27 cellular contexts compared by ENCODE assay signal in the genomic region with DNA sequence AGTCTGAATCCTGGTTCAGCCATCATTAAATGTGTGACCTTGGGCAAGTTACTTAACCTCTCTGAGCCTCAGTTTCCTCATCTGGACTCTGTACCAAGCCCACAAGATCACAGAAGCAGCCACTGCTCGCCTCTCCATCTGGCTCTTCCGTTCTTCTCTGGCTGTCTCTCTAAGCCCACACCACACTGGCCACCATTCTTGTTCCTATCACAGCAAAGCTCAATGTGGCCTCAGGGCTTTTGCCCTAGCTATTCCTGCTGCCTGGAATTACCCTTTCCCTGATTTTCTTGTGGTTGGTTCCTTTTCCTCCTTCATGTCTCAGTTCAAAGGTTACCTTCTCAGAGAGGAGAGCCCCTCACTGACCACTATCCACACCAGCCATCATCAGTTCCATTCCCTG.
"Had no signal": no experiment of that assay in that cellular context is flagged by ENCODE, and none has a peak within 500 bp of the region (broad histone marks: within the 10 kb centered on the region; RNA-seq: fewer than 3 reads in every experiment).

No MANE protein-coding gene starts in this region.

- DNase-seq: activated B cell treated with CpG ODN at 0.5 μM for 24 hours; activated CD4-positive, alpha-beta T cell treated with anti-CD3 and anti-CD28 coated beads, Interleukin-2, amount 50 U/mL, for 1 hour; activated CD8-positive, alpha-beta T cell treated with anti-CD3 and anti-CD28 coated beads for 36 hours; activated naive CD4-positive, alpha-beta T cell treated with Interleukin-2 at 50 U/mL for 16 hours; activated T-cell treated with anti-CD3 and anti-CD28 coated beads, Interleukin-2, amount 50 U/mL, for 72 hours; anterior cingulate cortex; dorsolateral prefrontal cortex; effector memory CD4-positive, alpha-beta T cell; glutamatergic neuron; left cardiac atrium; left ventricle myocardium superior; naive B cell; nucleus accumbens; pancreas; spleen; stimulated activated naive CD4-positive, alpha-beta T cell; uterus had no signal

- H3K9me3 Mint-ChIP-seq: activated B cell treated with CpG ODN at 0.5 μM for 24 hours; activated CD8-positive, alpha-beta T cell treated with anti-CD3 and anti-CD28 coated beads for 36 hours; activated T-cell treated with anti-CD3 and anti-CD28 coated beads, Interleukin-2, amount 50 U/mL, for 72 hours; central memory CD8-positive, alpha-beta T cell; neural crest cell; T-helper 2 cell treated with Interferon-gamma antibody and Interleukin-4, amounts not matched to agents 5 μg/mL and 100 μg/mL, for 36 hours had no signal

- H3K27ac Mint-ChIP-seq: activated B cell treated with CpG ODN at 0.5 μM for 24 hours; activated CD8-positive, alpha-beta T cell treated with anti-CD3 and anti-CD28 coated beads for 36 hours; activated naive CD8-positive, alpha-beta T cell; activated T-cell treated with anti-CD3 and anti-CD28 coated beads, Interleukin-2, amount 50 U/mL, for 72 hours; naive B cell; T-helper 2 cell treated with Interferon-gamma antibody and Interleukin-4, amounts not matched to agents 5 μg/mL and 100 μg/mL, for 36 hours had no signal

- ATAC-seq: activated CD8-positive, alpha-beta T cell treated with anti-CD3 and anti-CD28 coated beads for 36 hours; activated T-cell treated with anti-CD3 and anti-CD28 coated beads, Interleukin-2, amount 50 U/mL, for 72 hours; left cardiac atrium; left ventricle myocardium superior; pancreas had no signal

- H3K4me3 ChIP-seq: dorsolateral prefrontal cortex, pancreas, right atrium auricular region, spleen, tibial nerve, uterus had no signal

- FAIRE-seq: bronchial epithelial cell, colon, frontal cortex, keratinocyte, pancreas had no signal

- H3K36me3 Mint-ChIP-seq: naive B cell had no signal

- H3K9me3 ChIP-seq: pancreas, right atrium auricular region, spleen, tibial nerve, uterus had no signal

- H3K4me3 Mint-ChIP-seq: activated B cell treated with CpG ODN at 0.5 μM for 24 hours; activated CD8-positive, alpha-beta T cell treated with anti-CD3 and anti-CD28 coated beads for 36 hours; activated naive CD8-positive, alpha-beta T cell; central memory CD8-positive, alpha-beta T cell; naive B cell; neural crest cell; T-helper 2 cell treated with Interferon-gamma antibody and Interleukin-4, amounts not matched to agents 5 μg/mL and 100 μg/mL, for 36 hours had no signal

- H3K27ac ChIP-seq: dorsolateral prefrontal cortex, pancreas, uterus had no signal

- H3K36me3 ChIP-seq: pancreas, right atrium auricular region, spleen, tibial nerve, uterus had no signal

- H3K27me3 ChIP-seq: pancreas, right atrium auricular region, tibial nerve, uterus had no signal
